In genomic region chr14:105528197-105528858, GRCh38 we compare ENCODE assay signal across 8 cellular contexts. TPM values are rescaled to one million over a fixed set of nuclear protein-coding genes. Genes with fewer than 3 reads are reported as not detected.
A peak's percentile ranks its signal among the peaks of the same experiment; 100 is the strongest.
DNase-seq lines count a peak whose midpoint lies in the region; ATAC-seq and TF ChIP-seq lines count a peak whose summit lies in the region.

No MANE protein-coding gene starts in this region.

- H3K9me3 ChIP-seq in MG63 (no peaks in the 10 kb centered on the region), T-helper 17 cell (ENCODE audit: control insufficient read depth, low read length, poor library complexity, severe bottlenecking) (no peaks in the 10 kb centered on the region), right atrium auricular region (no peaks in the 10 kb centered on the region), upper lobe of right lung (no peaks in the 10 kb centered on the region)

- H3K4me1 ChIP-seq in right atrium auricular region, result peaks cover 0 to 43% of the 10 kb centered on the region in 2 donors
- peaks cover 28% of the 10 kb centered on the region for H3K4me1 ChIP-seq in upper lobe of right lung

- ATAC-seq in T-helper 17 cell (peak; percentile 77), upper lobe of right lung (peak; percentile 89), HG03097 (IDR thresholded peaks at IDR 0.05; ENCODE audit: low FRiP score, unreplicated experiment) (no peak)

- H3K36me3 ChIP-seq in MG63 (no peaks in the 10 kb centered on the region), right atrium auricular region (no peaks in the 10 kb centered on the region), upper lobe of right lung (no peaks in the 10 kb centered on the region)

- no peak for DNase-seq in GM12864 (ENCODE audit: low read depth)
- peak; percentile 70 for DNase-seq in MG63
- DNase-seq in T-helper 17 cell, result peak; percentile 73 to 81 (median 73)
- DNase-seq in amygdala (lab: John Stamatoyannopoulos, UW), result peak in 52 of 56 donors; percentile 28 to 89 (median 68)
- peak; percentile 65 for DNase-seq in right atrium auricular region (ENCODE audit: low spot score)
- DNase-seq in pulmonary artery endothelial cell (ENCODE audit: low read depth, low spot score), result peak; percentile 7
- peak; percentile 88 for DNase-seq in upper lobe of right lung

- H3K27ac ChIP-seq in right atrium auricular region (peak overlapping the region; percentile 53 to 57), upper lobe of right lung (peak overlapping the region; percentile 53)

- H3K27me3 ChIP-seq in MG63 (no peaks in the 10 kb centered on the region), right atrium auricular region (no peaks in the 10 kb centered on the region), upper lobe of right lung (peaks cover 12% of the 10 kb centered on the region)

- H3K27me3 Mint-ChIP-seq in T-helper 17 cell, result peaks cover 6% of the 10 kb centered on the region

- H3K4me3 ChIP-seq in GM12864 (ENCODE audit: low read depth, low read length) (peak overlapping the region; percentile 58), MG63 (peak overlapping the region; percentile 54), right atrium auricular region (peak overlapping the region; percentile 44 to 68), upper lobe of right lung (peak overlapping the region; percentile 64)

- TF ChIP-seq CTCF in GM12864 (IDR thresholded peaks at IDR 0.05; ENCODE audit: low read depth, low read length, missing control alignments) (peak; percentile 85), right atrium auricular region (IDR thresholded peaks at IDR 0.05) (peak; percentile 92 to 98), upper lobe of right lung (IDR thresholded peaks at IDR 0.05) (peak; percentile 85)

- peaks cover 23% of the 10 kb centered on the region for H3K4me1 Mint-ChIP-seq in T-helper 17 cell

- H3K36me3 Mint-ChIP-seq in T-helper 17 cell (ENCODE audit: low read depth), result no peaks in the 10 kb centered on the region

- H3K4me3 Mint-ChIP-seq in T-helper 17 cell, result peak overlapping the region; percentile 93

- H3K27ac Mint-ChIP-seq in T-helper 17 cell, result no peak overlapping the region

- intact Hi-C loops in upper lobe of right lung (cut with DNase I), result no loop called here

RNA-seq across cellular contexts. Expression of gene TMEM121, which starts 1.9 kb away (rescaled TPM):
- 7.1 and 17.0 TPM in 2 replicates for total RNA-seq in MG63 (2014; rRNA removed; shearing (Covaris generic); ENCODE audit: low replicate concordance)
- total RNA-seq in T-helper 17 cell (1 to 10 TPM in 1 of 2 donors, under 1 TPM in 1; 0.85 to 2.6 TPM), right atrium auricular region (1 to 10 TPM; 3.4 to 5.8 TPM), pulmonary artery endothelial cell (8.4 and 15.6 TPM in 2 replicates), upper lobe of right lung (1.5 TPM)

RNA-seq across cellular contexts. Expression of gene TEDC1, which starts 37.3 kb away (rescaled TPM):
- 29.3 and 58.1 TPM in 2 replicates for total RNA-seq in MG63 (2014; rRNA removed; shearing (Covaris generic); ENCODE audit: low replicate concordance)
- total RNA-seq in T-helper 17 cell (100 to 1,000 TPM; 141 to 361 TPM), right atrium auricular region (1 to 10 TPM; 3.5 to 3.9 TPM), pulmonary artery endothelial cell (14.2 and 25.3 TPM in 2 replicates), upper lobe of right lung (7.9 TPM)

RNA-seq across cellular contexts. Expression of gene CRIP1, which starts 41.6 kb away (rescaled TPM):
- 17.3 TPM in 1 of 2 replicates, not detected in the other for total RNA-seq in MG63 (2014; rRNA removed; shearing (Covaris generic); ENCODE audit: low replicate concordance)
- total RNA-seq in T-helper 17 cell (100 to 1,000 TPM; 451 to 842 TPM), right atrium auricular region (10 to 100 TPM; 42.9 to 79.2 TPM), pulmonary artery endothelial cell (0.46 and 1.4 TPM in 2 replicates), upper lobe of right lung (96.2 TPM)

RNA-seq across cellular contexts. Expression of gene CRIP2, which starts 53.7 kb away (rescaled TPM):
- total RNA-seq in MG63 (2014; rRNA removed; shearing (Covaris generic); ENCODE audit: low replicate concordance), result 129 and 270 TPM in 2 replicates
- total RNA-seq in T-helper 17 cell (10 to 100 TPM; 51.6 to 58.8 TPM), right atrium auricular region (1,000 to 10,000 TPM in 1 of 2 donors, 100 to 1,000 TPM in 1; 831 to 1,272 TPM), pulmonary artery endothelial cell (166 and 183 TPM in 2 replicates), upper lobe of right lung (191 TPM)
